In the genomic region with DNA sequence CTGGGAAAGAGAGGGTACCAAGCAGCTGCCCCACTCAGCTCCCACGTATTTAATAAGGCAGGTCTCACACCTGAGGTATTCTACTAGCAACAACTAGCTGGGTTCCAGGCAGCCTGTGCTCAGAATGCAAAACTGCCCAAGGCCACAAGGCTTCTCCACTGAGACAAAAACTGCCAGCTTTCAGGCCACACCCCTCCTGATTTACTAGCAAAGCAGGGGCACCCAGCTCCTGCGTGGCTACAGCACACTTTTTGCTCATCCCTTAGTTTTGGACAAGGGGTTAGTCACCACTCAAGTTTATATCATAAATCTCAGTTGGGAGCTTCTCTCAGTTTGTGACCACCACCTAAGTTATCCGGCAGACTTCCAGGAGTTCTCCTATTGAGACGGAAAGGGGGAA, we compare ENCODE assay signal across 20 cellular contexts.
DNase-seq lines count a peak whose midpoint lies in the region; ATAC-seq lines count a peak whose summit lies in the region.
"Had no signal": no experiment of that assay in that cellular context is flagged by ENCODE, and none has a peak within 500 bp of the region (broad histone marks: within the 10 kb centered on the region; RNA-seq: fewer than 3 reads in every experiment).

No MANE protein-coding gene starts in this region.

- ATAC-seq in HG03432 (IDR thresholded peaks at IDR 0.05; ENCODE audit: unreplicated experiment) (no peak), GM19023 (IDR thresholded peaks at IDR 0.05; ENCODE audit: unreplicated experiment) (no peak)
- ATAC-seq: activated CD4-positive, alpha-beta T cell treated with anti-CD3 and anti-CD28 coated beads for 36 hours; HCT116 had no signal

- DNase-seq in Daoy (ENCODE audit: low read depth), result peak; percentile 22
- peak; percentile 42 for DNase-seq in M059J (ENCODE audit: low read depth)
- DNase-seq in SK-MEL-5 (ENCODE audit: low read depth, low spot score), result peak; percentile 8
- DNase-seq in iPS-NIHi7 (ENCODE audit: extremely low spot score), result peak; percentile 44
- DNase-seq in KBM-7, result no peak
- DNase-seq in DMS53 treated with DMSO at 0.1 percent for 48 hours (lab: John Stamatoyannopoulos, UW; ENCODE audit: unreplicated experiment), result no peak
- DNase-seq: activated CD4-positive, alpha-beta T cell treated with anti-CD3 and anti-CD28 coated beads for 36 hours; activated CD8-positive, alpha-beta memory T cell treated with anti-CD3 and anti-CD28 coated beads, Interleukin-2, amount 50 U/mL, for 4 hours; DMS153; erythroblast; Kasumi-1; lower lobe of right lung; NCI-H1436; NCI-H510A treated with DMSO at 0.1 percent for 48 hours; PC-9; stimulated activated CD4-positive, alpha-beta T cell treated with anti-CD3 and anti-CD28 coated beads, Interleukin-4, amount 100 ng/mL, for 4 hours; stimulated activated CD8-positive, alpha-beta memory T cell treated with anti-CD3 and anti-CD28 coated beads, Interleukin-4, amount 100 ng/mL, for 48 hours had no signal

- in situ Hi-C loops in SK-MEL-5 (cut with HindIII; ENCODE audit: low pct_unique_long_range_greater_than_20kb, low sequenced_read_pairs) (no loop called here), KBM-7 (cut with MboI; ENCODE audit: low pct_unique_long_range_greater_than_20kb, low sequenced_read_pairs) (no loop called here)

Comparison
In these comparisons a context has a peak if more than half of its experiments do, and no peak if none do; other contexts are left out.
1. DNase-seq: peak in Daoy (single experiment), M059J (single experiment), SK-MEL-5 (single experiment) and iPS-NIHi7 (single experiment); none in KBM-7 (single experiment) and DMS53 treated with DMSO at 0.1 percent for 48 hours (single experiment).